21 cellular contexts compared by ENCODE assay signal in the genomic region with DNA sequence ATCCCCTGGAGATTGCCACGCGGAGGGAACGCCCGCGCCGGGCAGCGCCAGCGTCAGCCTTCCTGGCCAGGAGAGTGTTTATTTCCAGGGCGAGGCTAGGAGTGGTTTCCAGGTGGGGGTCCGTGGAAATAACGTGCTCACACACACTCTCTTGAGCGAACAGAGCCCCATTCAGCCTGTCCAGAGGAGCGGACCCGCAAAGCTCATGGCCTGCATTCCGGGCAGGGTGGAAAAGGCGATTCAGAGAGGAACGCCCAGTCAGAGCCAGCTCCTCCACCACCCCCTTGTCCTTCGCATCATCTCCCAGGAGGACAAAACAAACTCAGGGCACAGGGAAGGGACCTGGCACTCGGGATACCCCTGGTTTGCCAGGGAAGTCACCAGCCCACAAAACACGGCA. TPM values are rescaled to one million over a fixed set of nuclear protein-coding genes. Genes with fewer than 3 reads are reported as not detected.
DNase-seq lines count a peak whose midpoint lies in the region; ATAC-seq and TF ChIP-seq lines count a peak whose summit lies in the region.
"Had no signal": no experiment of that assay in that cellular context is flagged by ENCODE, and none has a peak within 500 bp of the region (broad histone marks: within the 10 kb centered on the region; RNA-seq: fewer than 3 reads in every experiment).

No MANE protein-coding gene starts in this region.

- H3K9me3 Mint-ChIP-seq in memory B cell (no peaks in the 10 kb centered on the region), neural crest cell (peaks cover 3% of the 10 kb centered on the region)
- H3K9me3 Mint-ChIP-seq: CD8-positive, alpha-beta T cell; H9 had no signal

- H3K36me3 Mint-ChIP-seq in memory B cell (peaks cover 17% of the 10 kb centered on the region), neural crest cell (ENCODE audit: low read depth) (peaks cover 14% of the 10 kb centered on the region)
- H3K36me3 Mint-ChIP-seq: CD8-positive, alpha-beta T cell had no signal

- H3K27me3 Mint-ChIP-seq in memory B cell (no peaks in the 10 kb centered on the region), neural crest cell (ENCODE audit: low read depth) (no peaks in the 10 kb centered on the region)
- H3K27me3 Mint-ChIP-seq: IgD-negative memory B cell had no signal

- TF ChIP-seq CTCF in cardiac muscle cell (IDR thresholded peaks at IDR 0.05; ENCODE audit: low read depth, low read length) (no peak), left ventricle myocardium inferior (IDR thresholded peaks at IDR 0.05; ENCODE audit: borderline replicate concordance) (no peak), neural crest cell (conservative IDR thresholded peaks at IDR 0.05) (no peak), gastroesophageal sphincter (IDR thresholded peaks at IDR 0.05) (no peak)

- WGBS in gastroesophageal sphincter (ENCODE audit: low coverage in 1 of 2), 2 donors: 82% methylated on average over 15 to 20 of the region's 20 CpGs

- H3K27ac Mint-ChIP-seq in memory B cell (peak overlapping the region; percentile 53), neural crest cell (ENCODE audit: unreplicated experiment) (peak overlapping the region; percentile 27)
- H3K27ac Mint-ChIP-seq: CD8-positive, alpha-beta T cell had no signal

- no peaks in the 10 kb centered on the region for H3K36me3 ChIP-seq in cardiac muscle cell
- H3K36me3 ChIP-seq in left ventricle myocardium inferior: no peaks in the 10 kb centered on the region
- no peaks in the 10 kb centered on the region for H3K36me3 ChIP-seq in gastroesophageal sphincter

- no peak for ATAC-seq in memory B cell (ENCODE audit: low read depth)
- ATAC-seq in gastroesophageal sphincter: no peak
- ATAC-seq in HG03139 (IDR thresholded peaks at IDR 0.05; ENCODE audit: unreplicated experiment): no peak
- no peak for ATAC-seq in HG03342 (IDR thresholded peaks at IDR 0.05; ENCODE audit: unreplicated experiment)
- ATAC-seq: CD8-positive, alpha-beta T cell; GM12878; HepG2 had no signal

- no peaks in the 10 kb centered on the region for H3K9me3 ChIP-seq in cardiac muscle cell (ENCODE audit: low read depth)
- no peaks in the 10 kb centered on the region for H3K9me3 ChIP-seq in left ventricle myocardium inferior (replicated peaks)
- H3K9me3 ChIP-seq in gastroesophageal sphincter: no peaks in the 10 kb centered on the region

- H3K4me3 ChIP-seq in cardiac muscle cell (no peak overlapping the region), left ventricle myocardium inferior (no peak overlapping the region), gastroesophageal sphincter (no peak overlapping the region)
- H3K4me3 ChIP-seq: BLaER1 treated with 17β-estradiol and CSF1 and Interleukin-3, amounts not matched to agents 10 nM and 100 nM; GM12878 had no signal

- H3K27me3 ChIP-seq in cardiac muscle cell: no peaks in the 10 kb centered on the region
- peaks cover 13% of the 10 kb centered on the region for H3K27me3 ChIP-seq in left ventricle myocardium inferior (ENCODE audit: low read depth)
- H3K27me3 ChIP-seq in gastroesophageal sphincter: peaks cover 6% of the 10 kb centered on the region
- H3K27me3 ChIP-seq: BLaER1 treated with 17β-estradiol and CSF1 and Interleukin-3, amounts not matched to agents 10 nM and 100 nM had no signal

- no peak for TF ChIP-seq EP300 in gastroesophageal sphincter (IDR thresholded peaks at IDR 0.05)

- DNase-seq in cardiac muscle cell (ENCODE audit: low read depth in 1 of 2, low spot score in 1 of 2): no peak
- no peak for DNase-seq in left ventricle myocardium inferior
- no peak for DNase-seq in memory B cell (ENCODE audit: low spot score in 2 of 2)
- DNase-seq in neural crest cell (ENCODE audit: low read depth, low spot score): no peak
- no peak for DNase-seq in occipital lobe (lab: John Stamatoyannopoulos, UW)
- DNase-seq: 8988T; CD8-positive, alpha-beta T cell; COR-L47; DMS 273 treated with DMSO at 0.1 percent for 48 hours; DMS53; DND-41; EL; GOT3; H9 had no signal

- H3K4me1 ChIP-seq in cardiac muscle cell (ENCODE audit: low read depth) (peaks cover 13% of the 10 kb centered on the region), left ventricle myocardium inferior (no peaks in the 10 kb centered on the region), gastroesophageal sphincter (peaks cover 0 to 6% (median 0%) of the 10 kb centered on the region in 3 donors)

- no peak overlapping the region for H3K4me3 Mint-ChIP-seq in memory B cell
- H3K4me3 Mint-ChIP-seq in neural crest cell: no peak overlapping the region
- H3K4me3 Mint-ChIP-seq: CD8-positive, alpha-beta T cell; H9 had no signal

- intact Hi-C loops in left ventricle myocardium inferior (cut with micrococcal nuclease): no loop called here

- no peak for TF ChIP-seq POLR2A in gastroesophageal sphincter (IDR thresholded peaks at IDR 0.05)

- H3K4me1 Mint-ChIP-seq in memory B cell (peaks cover 20% of the 10 kb centered on the region), neural crest cell (peaks cover 30% of the 10 kb centered on the region)

- H3K27ac ChIP-seq in cardiac muscle cell: peak overlapping the region; percentile 21
- no peak overlapping the region for H3K27ac ChIP-seq in left ventricle myocardium inferior (replicated peaks)
- no peak overlapping the region for H3K27ac ChIP-seq in gastroesophageal sphincter
- H3K27ac ChIP-seq: BLaER1 treated with 17β-estradiol and CSF1 and Interleukin-3, amounts not matched to agents 10 nM and 100 nM had no signal

RNA-seq across cellular contexts. Expression of a gene that starts 40.2 kb away (rescaled TPM):
- 36.8 and 46.8 TPM in 2 replicates for total RNA-seq in cardiac muscle cell
- 11.8 and 14.2 TPM in 2 replicates for polyA plus RNA-seq in cardiac muscle cell
- total RNA-seq in left ventricle myocardium inferior: 2.2 TPM
- 31.2 and 31.5 TPM in 2 replicates for total RNA-seq in neural crest cell
- total RNA-seq in gastroesophageal sphincter: 1 to 10 TPM in 1 of 4 donors, under 1 TPM in 3; 0.31 to 2.0 (median 0.78) TPM
- total RNA-seq in occipital lobe: 6.9 TPM
- total RNA-seq: HepG2 had no signal
- polyA plus RNA-seq: HepG2 had no signal
